1 cellular context compared by ENCODE assay signal in genomic region chr6:166951670-166952060, GRCh38.
TF ChIP-seq lines count a peak whose summit lies in the region.

No MANE protein-coding gene starts in this region.

TF ChIP-seq in K562, 482 proteins besides CTCF, POLR2A, EP300 and RAD21 (continued from another document):
- TF ChIP-seq JUND (IDR thresholded peaks at IDR 0.05; ENCODE audit: borderline replicate concordance, low read depth, low read length) (no peak), JUND (tag; IDR thresholded peaks at IDR 0.05; ENCODE audit: borderline replicate concordance, low read depth, low read length) (no peak), TCF7L2 (IDR thresholded peaks at IDR 0.05; ENCODE audit: low read depth, low read length) (no peak), CSDE1 (IDR thresholded peaks at IDR 0.05) (0 out of 4 replicates have a peak, but pooled peaks of 1 of the 2 experiments have one; percentile 3), CREB1 (IDR thresholded peaks at IDR 0.05) (no peak), CREB1 (CRISPR knock-in tag; IDR thresholded peaks at IDR 0.05) (peak; percentile 6; the same call in 1 of the 2 replicates), MECOM (CRISPR knock-in tag; IDR thresholded peaks at IDR 0.05) (no peak), HMG20A (CRISPR knock-in tag; conservative IDR thresholded peaks at IDR 0.05) (no peak), DNMT1 (IDR thresholded peaks at IDR 0.05) (no peak), PHB (CRISPR knock-in tag; IDR thresholded peaks at IDR 0.05) (no peak), ZHX1 (conservative IDR thresholded peaks at IDR 0.05; ENCODE audit: low read length) (no peak), PCBP1 (IDR thresholded peaks at IDR 0.05; ENCODE audit: low read depth, low read length, poor library complexity, severe bottlenecking) (no peak), STAG1 (CRISPR knock-in tag; IDR thresholded peaks at IDR 0.05; ENCODE audit: borderline replicate concordance) (no peak), FOXA3 (CRISPR knock-in tag; conservative IDR thresholded peaks at IDR 0.05 in 1 of 2, IDR thresholded peaks at IDR 0.05 in 1 of 2) (0 out of 4 replicates have a peak, but pooled peaks of 1 of the 2 experiments have one; percentile 40), CAMTA2 (CRISPR knock-in tag; conservative IDR thresholded peaks at IDR 0.05) (no peak), KLF16 (IDR thresholded peaks at IDR 0.05) (0 out of 2 replicates have a peak, but pooled peaks have one; percentile 3), RBM17 (IDR thresholded peaks at IDR 0.05; ENCODE audit: borderline replicate concordance, low read depth, low read length) (no peak), SAP30 (IDR thresholded peaks at IDR 0.05; ENCODE audit: borderline replicate concordance, insufficient read depth, low read depth, low read length, poor library complexity, severe bottlenecking) (no peak), KLF1 (tag; IDR thresholded peaks at IDR 0.05) (no peak)
- TF ChIP-seq, protein P1, sequence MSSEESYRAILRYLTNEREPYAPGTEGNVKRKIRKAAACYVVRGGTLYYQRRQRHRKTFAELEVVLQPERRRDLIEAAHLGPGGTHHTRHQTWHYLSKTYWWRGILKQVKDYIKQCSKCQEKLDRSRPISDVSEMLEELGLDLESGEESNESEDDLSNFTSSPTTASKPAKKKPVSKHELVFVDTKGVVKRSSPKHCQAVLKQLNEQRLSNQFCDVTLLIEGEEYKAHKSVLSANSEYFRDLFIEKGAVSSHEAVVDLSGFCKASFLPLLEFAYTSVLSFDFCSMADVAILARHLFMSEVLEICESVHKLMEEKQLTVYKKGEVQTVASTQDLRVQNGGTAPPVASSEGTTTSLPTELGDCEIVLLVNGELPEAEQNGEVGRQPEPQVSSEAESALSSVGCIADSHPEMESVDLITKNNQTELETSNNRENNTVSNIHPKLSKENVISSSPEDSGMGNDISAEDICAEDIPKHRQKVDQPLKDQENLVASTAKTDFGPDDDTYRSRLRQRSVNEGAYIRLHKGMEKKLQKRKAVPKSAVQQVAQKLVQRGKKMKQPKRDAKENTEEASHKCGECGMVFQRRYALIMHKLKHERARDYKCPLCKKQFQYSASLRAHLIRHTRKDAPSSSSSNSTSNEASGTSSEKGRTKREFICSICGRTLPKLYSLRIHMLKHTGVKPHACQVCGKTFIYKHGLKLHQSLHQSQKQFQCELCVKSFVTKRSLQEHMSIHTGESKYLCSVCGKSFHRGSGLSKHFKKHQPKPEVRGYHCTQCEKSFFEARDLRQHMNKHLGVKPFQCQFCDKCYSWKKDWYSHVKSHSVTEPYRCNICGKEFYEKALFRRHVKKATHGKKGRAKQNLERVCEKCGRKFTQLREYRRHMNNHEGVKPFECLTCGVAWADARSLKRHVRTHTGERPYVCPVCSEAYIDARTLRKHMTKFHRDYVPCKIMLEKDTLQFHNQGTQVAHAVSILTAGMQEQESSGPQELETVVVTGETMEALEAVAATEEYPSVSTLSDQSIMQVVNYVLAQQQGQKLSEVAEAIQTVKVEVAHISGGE (CRISPR knock-in tag; IDR thresholded peaks at IDR 0.05): no peak
